24 cellular contexts compared by ENCODE assay signal in the genomic region with DNA sequence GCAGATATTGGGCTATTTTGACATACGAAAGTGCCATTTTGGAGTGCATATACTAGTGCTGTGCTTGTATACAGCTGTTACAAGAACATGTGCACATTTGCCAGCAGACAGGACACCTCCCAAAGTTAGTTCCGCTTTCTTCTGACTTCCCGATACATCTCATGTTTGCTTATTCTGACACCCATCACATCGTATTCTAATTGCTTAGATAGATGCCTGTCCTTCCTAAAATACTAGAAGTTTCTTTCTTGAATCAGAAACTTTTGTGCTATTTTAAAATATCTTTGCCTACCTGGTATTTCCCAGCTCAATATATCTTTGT.
DNase-seq lines count a peak whose midpoint lies in the region; FAIRE-seq and TF ChIP-seq lines count a peak whose summit lies in the region.
"Had no signal": no experiment of that assay in that cellular context is flagged by ENCODE, and none has a peak within 500 bp of the region (broad histone marks: within the 10 kb centered on the region; RNA-seq: fewer than 3 reads in every experiment).

No MANE protein-coding gene starts in this region.

- intact Hi-C loops in MCF 10A (cut with micrococcal nuclease), result no loop called here
- intact Hi-C loops in breast epithelium (cut with DNase I; ENCODE audit: low total_unique reads), result no loop called here

- peak overlapping the region; percentile 75 for H3K27ac Mint-ChIP-seq in MCF 10A (ENCODE audit: low read depth, unreplicated experiment)
- H3K27ac Mint-ChIP-seq: CD8-positive, alpha-beta T cell; GM23338 had no signal

- H3K36me3 Mint-ChIP-seq in MCF 10A (ENCODE audit: insufficient read depth, unreplicated experiment), result peaks cover 9% of the 10 kb centered on the region

- H3K27ac ChIP-seq in breast epithelium (no peak overlapping the region), OCI-LY1 (ENCODE audit: low read depth, low read length, poor library complexity, severe bottlenecking) (peak overlapping the region; percentile 55), WERI-Rb-1 (peak overlapping the region; percentile 22; the same call in 1 of the 2 replicates), small intestine (ENCODE audit: low read depth in 1 of 2, low read length in 1 of 2) (no peak overlapping the region)
- H3K27ac ChIP-seq: BLaER1, KMS-11, SK-N-MC had no signal

- H3K27me3 ChIP-seq in breast epithelium (no peaks in the 10 kb centered on the region), OCI-LY1 (ENCODE audit: insufficient read depth, low read length) (no peaks in the 10 kb centered on the region), WERI-Rb-1 (ENCODE audit: insufficient read depth, low read depth, severe bottlenecking) (no peaks in the 10 kb centered on the region), small intestine (ENCODE audit: control insufficient read depth in 2 of 2, insufficient read depth in 2 of 2, low read length in 2 of 2) (no peaks in the 10 kb centered on the region)
- H3K27me3 ChIP-seq: BLaER1 had no signal

- H3K9me3 ChIP-seq in breast epithelium (no peaks in the 10 kb centered on the region), OCI-LY1 (ENCODE audit: low read length) (no peaks in the 10 kb centered on the region), WERI-Rb-1 (ENCODE audit: severe bottlenecking) (no peaks in the 10 kb centered on the region), small intestine (ENCODE audit: control insufficient read depth, low read depth) (no peaks in the 10 kb centered on the region)
- H3K9me3 ChIP-seq: BLaER1 had no signal

- H3K4me1 Mint-ChIP-seq in MCF 10A (ENCODE audit: insufficient read depth, unreplicated experiment), result peaks cover 8% of the 10 kb centered on the region

- no peak for FAIRE-seq in small intestine (lab: Jason Lieb, UNC)
- FAIRE-seq: D721Med, G401.6, GM12878, HepG2 had no signal

- POLR2A ChIA-PET in MCF 10A (lab: Yijun Ruan, JAX), result interaction anchor here (1.1 kb wide), 1 partner anchor 9 kb away, joined by 3 read pairs; no protein-coding TSS in a partner anchor

- 85 to 96% (median 92%) methylated on average over 4 of the region's 4 CpGs for WGBS in small intestine, 3 donors

- H3K27me3 Mint-ChIP-seq in MCF 10A (ENCODE audit: insufficient read depth, unreplicated experiment), result no peaks in the 10 kb centered on the region

- in situ Hi-C loops in ACHN (cut with HindIII; ENCODE audit: low pct_ligation_motif_present, low pct_unique_long_range_greater_than_20kb, low sequenced_read_pairs), result no loop called here

- H3K4me3 ChIP-seq in breast epithelium, result no peak overlapping the region
- no peak overlapping the region for H3K4me3 ChIP-seq in OCI-LY1 (ENCODE audit: low read depth, low read length, poor library complexity, severe bottlenecking)
- no peak overlapping the region for H3K4me3 ChIP-seq in WERI-Rb-1 (ENCODE audit: low read depth, low read length)
- H3K4me3 ChIP-seq in small intestine (ENCODE audit: low read depth in 1 of 2, low read length in 2 of 2), result no peak overlapping the region
- H3K4me3 ChIP-seq: BLaER1, GM12878, GM23338, SK-N-MC had no signal

- TF ChIP-seq POLR2A in breast epithelium (IDR thresholded peaks at IDR 0.05), result no peak

- TF ChIP-seq CTCF in MCF 10A (IDR thresholded peaks at IDR 0.05; ENCODE audit: unreplicated experiment) (no peak), breast epithelium (IDR thresholded peaks at IDR 0.05) (no peak), OCI-LY1 (IDR thresholded peaks at IDR 0.05; ENCODE audit: low read length) (no peak), WERI-Rb-1 (IDR thresholded peaks at IDR 0.05; ENCODE audit: low read depth, low read length) (no peak), GM20000 (IDR thresholded peaks at IDR 0.05; ENCODE audit: extremely low read depth, missing control alignments) (no peak)

- H3K9me2 ChIP-seq in OCI-LY1 (ENCODE audit: low read depth, low read length), result no peaks in the 10 kb centered on the region

- no TSS peak for BruUV-seq in MCF 10A (replicated peaks; lab: Mats Ljungman, UMichigan)

- H3K79me2 ChIP-seq in OCI-LY1 (ENCODE audit: insufficient read depth, low read length), result no peaks in the 10 kb centered on the region

- H3K4me3 Mint-ChIP-seq in MCF 10A (ENCODE audit: unreplicated experiment), result no peak overlapping the region
- H3K4me3 Mint-ChIP-seq: CD8-positive, alpha-beta T cell; GM23338 had no signal

- no peaks in the 10 kb centered on the region for H3F3A ChIP-seq in OCI-LY1 (ENCODE audit: insufficient read depth, low read length)

- peak overlapping the region; percentile 13; the same call in 1 of the 2 replicates for H3K4me2 ChIP-seq in OCI-LY1 (ENCODE audit: low read length)
- H3K4me2 ChIP-seq: BLaER1, GM23338, KMS-11 had no signal

- H3K4me1 ChIP-seq in breast epithelium (no peaks in the 10 kb centered on the region), OCI-LY1 (ENCODE audit: insufficient read depth, low read length, severe bottlenecking) (peaks cover 55% of the 10 kb centered on the region), small intestine (ENCODE audit: control insufficient read depth in 2 of 2, insufficient read depth in 1 of 2, low read depth in 1 of 2, low read length in 1 of 2) (no peaks in the 10 kb centered on the region)

- H4K20me1 ChIP-seq in OCI-LY1 (ENCODE audit: insufficient read depth, low read length), result no peaks in the 10 kb centered on the region
- H4K20me1 ChIP-seq: BLaER1 had no signal

- H3K9ac ChIP-seq in OCI-LY1 (ENCODE audit: low read length), result no peak overlapping the region; the same call in 1 of the 2 replicates
- H3K9ac ChIP-seq: BLaER1, KMS-11 had no signal

- no peaks in the 10 kb centered on the region for H3K9me3 Mint-ChIP-seq in MCF 10A (ENCODE audit: unreplicated experiment)
- H3K9me3 Mint-ChIP-seq: CD8-positive, alpha-beta T cell; GM23338 had no signal

- DNase-seq in MCF 10A (ENCODE audit: unreplicated experiment) (no peak), breast epithelium (ENCODE audit: low spot score in 2 of 2) (no peak), WERI-Rb-1 (no peak), small intestine (no peak), ACHN (no peak), GM20000 (ENCODE audit: low spot score) (no peak)
- no peak for DNase-seq in activated effector memory CD4-positive, alpha-beta T cell treated with Interleukin-2 at 50 U/mL for 16 hours
- DNase-seq: 8988T; CD8-positive, alpha-beta T cell; DMS79 treated with DMSO at 0.1 percent for 48 hours; MV-4-11; NCI-H1436; NCI-H2171; NCI-H446; NK-92 treated with Interleukin-12 subunit alpha and Interleukin-12 subunit beta, amount 100 ng/mL, for 24 hours had no signal

- H2AFZ ChIP-seq in OCI-LY1 (ENCODE audit: low read length), result no peak overlapping the region
- H2AFZ ChIP-seq: GM23338 had no signal

- H3K36me3 ChIP-seq in breast epithelium (no peaks in the 10 kb centered on the region), OCI-LY1 (ENCODE audit: insufficient read depth, low read length) (no peaks in the 10 kb centered on the region), WERI-Rb-1 (no peaks in the 10 kb centered on the region), small intestine (ENCODE audit: control insufficient read depth in 2 of 2, insufficient read depth in 2 of 2, low read length in 2 of 2) (no peaks in the 10 kb centered on the region)
- H3K36me3 ChIP-seq: BLaER1 had no signal

- CTCF ChIA-PET in MCF 10A (lab: Yijun Ruan, JAX), result interaction anchor here (1.0 kb wide), 1 partner anchor 13 kb away, joined by 5 read pairs; no protein-coding TSS in a partner anchor

Comparison
In these comparisons a context has a peak if more than half of its experiments do, and no peak if none do; other contexts are left out.
1. H3K27ac ChIP-seq: peak in OCI-LY1 (single experiment) and WERI-Rb-1 (single experiment); none in breast epithelium (0 of 2) and small intestine (0 of 2).